30 cellular contexts compared by ENCODE assay signal in genomic region chr11:126914941-126915340, GRCh38.
DNase-seq lines count a peak whose midpoint lies in the region; TF ChIP-seq lines count a peak whose summit lies in the region.
"Had no signal": no experiment of that assay in that cellular context is flagged by ENCODE, and none has a peak within 500 bp of the region (broad histone marks: within the 10 kb centered on the region; RNA-seq: fewer than 3 reads in every experiment).

No MANE protein-coding gene starts in this region.

- no peak overlapping the region for H3K27ac Mint-ChIP-seq in MCF 10A (ENCODE audit: low read depth, unreplicated experiment)
- H3K27ac Mint-ChIP-seq: activated CD4-positive, alpha-beta T cell treated with anti-CD3 and anti-CD28 coated beads, Interleukin-2, amount 10 ng/mL, durations not matched to agents 7 days and 5 days; activated CD8-positive, alpha-beta memory T cell treated with anti-CD3 and anti-CD28 coated beads, Interleukin-2, amount 10 ng/mL, durations not matched to agents 7 days and 5 days; activated naive CD8-positive, alpha-beta T cell treated with anti-CD3 and anti-CD28 coated beads, Interleukin-2, amount 50 U/mL, for 24 hours; effector memory CD8-positive, alpha-beta T cell; naive B cell; WTC11 had no signal

- 61% methylated on average over 1 of the region's 1 CpG for WGBS in smooth muscle cell (ENCODE audit: low lambda C conversion rate)

- H3F3A ChIP-seq in smooth muscle cell (ENCODE audit: low read depth) = no peaks in the 10 kb centered on the region

- H3K27ac ChIP-seq in smooth muscle cell (ENCODE audit: low read depth) = peak overlapping the region; percentile 44
- H3K27ac ChIP-seq: BLaER1, colonic mucosa, left ventricle myocardium inferior, Peyer's patch, thoracic aorta had no signal

- intact Hi-C loops in MCF 10A (cut with micrococcal nuclease) = no loop called here

- no peaks in the 10 kb centered on the region for H3K27me3 ChIP-seq in smooth muscle cell (ENCODE audit: low read depth)
- H3K27me3 ChIP-seq: BLaER1, colonic mucosa, Peyer's patch had no signal

- H3K9me3 Mint-ChIP-seq in MCF 10A (ENCODE audit: unreplicated experiment) = peaks cover 17% of the 10 kb centered on the region
- H3K9me3 Mint-ChIP-seq: activated CD4-positive, alpha-beta T cell treated with anti-CD3 and anti-CD28 coated beads, Interleukin-2, amount 10 ng/mL, durations not matched to agents 7 days and 5 days; activated naive CD8-positive, alpha-beta T cell treated with anti-CD3 and anti-CD28 coated beads, Interleukin-2, amount 50 U/mL, for 24 hours; IgD-negative memory B cell had no signal

- peak; percentile 86 for DNase-seq in EH (ENCODE audit: low read depth)
- DNase-seq in amniotic epithelial cell (ENCODE audit: low read depth) = peak; percentile 34
- DNase-seq in fibroblast of mammary gland (ENCODE audit: low read depth) = peak; percentile 36
- no peak for DNase-seq in smooth muscle cell (lab: John Stamatoyannopoulos, UW; ENCODE audit: unreplicated experiment)
- no peak for DNase-seq in GM19240 (ENCODE audit: insufficient read length, low spot score)
- no peak for DNase-seq in MCF 10A (ENCODE audit: unreplicated experiment)
- DNase-seq in DMS153 treated with DMSO at 0.1 percent for 48 hours (lab: John Stamatoyannopoulos, UW; ENCODE audit: unreplicated experiment) = no peak
- DNase-seq: activated CD4-positive, alpha-beta T cell treated with anti-CD3 and anti-CD28 coated beads, Interleukin-2, amount 10 ng/mL, durations not matched to agents 7 days and 5 days; activated CD8-positive, alpha-beta memory T cell treated with anti-CD3 and anti-CD28 coated beads, Interleukin-2, amount 10 ng/mL, durations not matched to agents 7 days and 5 days; activated naive CD8-positive, alpha-beta T cell treated with anti-CD3 and anti-CD28 coated beads, Interleukin-2, amount 50 U/mL, for 24 hours; activated T-cell treated with anti-CD3 and anti-CD28 coated beads, Interleukin-2, amount 50 U/mL, for 48 hours; Caco-2; colonic mucosa; DND-41; effector memory CD8-positive, alpha-beta T cell; left ventricle myocardium inferior; naive B cell; NCI-H1092 treated with DMSO at 0.1 percent for 48 hours; NCI-H187 treated with DMSO at 0.1 percent for 48 hours; NCI-H69; nucleus accumbens; Peyer's patch; SHP77 treated with DMSO at 0.1 percent for 48 hours; stimulated activated naive CD4-positive, alpha-beta T cell treated with Interleukin-2 at 50 U/mL for 16 hours; SW 1271; T-helper 9 cell had no signal

- no peak overlapping the region for H3K9ac ChIP-seq in smooth muscle cell (ENCODE audit: low read depth)
- H3K9ac ChIP-seq: BLaER1 had no signal

- POLR2A ChIA-PET in MCF 10A (lab: Yijun Ruan, JAX) = no interaction called here

- no peaks in the 10 kb centered on the region for H3K27me3 Mint-ChIP-seq in MCF 10A (ENCODE audit: insufficient read depth, unreplicated experiment)
- H3K27me3 Mint-ChIP-seq: activated CD4-positive, alpha-beta T cell treated with anti-CD3 and anti-CD28 coated beads, Interleukin-2, amount 10 ng/mL, durations not matched to agents 7 days and 5 days; activated CD8-positive, alpha-beta memory T cell treated with anti-CD3 and anti-CD28 coated beads, Interleukin-2, amount 10 ng/mL, durations not matched to agents 7 days and 5 days; activated naive CD8-positive, alpha-beta T cell treated with anti-CD3 and anti-CD28 coated beads, Interleukin-2, amount 50 U/mL, for 24 hours; effector memory CD8-positive, alpha-beta T cell; IgD-negative memory B cell had no signal

- no peak overlapping the region for H3K4me2 ChIP-seq in smooth muscle cell
- H3K4me2 ChIP-seq: BLaER1 had no signal

- H3K9me3 ChIP-seq in smooth muscle cell (replicated peaks; ENCODE audit: low read depth) = no peaks in the 10 kb centered on the region
- H3K9me3 ChIP-seq: BLaER1, Caco-2, colonic mucosa, left ventricle myocardium inferior, Peyer's patch, thoracic aorta had no signal

- TF ChIP-seq CTCF in fibroblast of mammary gland (conservative IDR thresholded peaks at IDR 0.05; ENCODE audit: control insufficient read depth, insufficient read depth, low read depth, low read length) (no peak), smooth muscle cell (IDR thresholded peaks at IDR 0.05; ENCODE audit: borderline replicate concordance, insufficient read depth, poor library complexity, severe bottlenecking) (no peak), MCF 10A (IDR thresholded peaks at IDR 0.05; ENCODE audit: unreplicated experiment) (no peak)

- no peaks in the 10 kb centered on the region for H4K20me1 ChIP-seq in smooth muscle cell (ENCODE audit: low read depth)
- H4K20me1 ChIP-seq: BLaER1 had no signal

- CTCF ChIA-PET in MCF 10A (lab: Yijun Ruan, JAX) = no interaction called here

- no peaks in the 10 kb centered on the region for H3K79me2 ChIP-seq in smooth muscle cell (ENCODE audit: low read depth)

- no peaks in the 10 kb centered on the region for H3K36me3 ChIP-seq in smooth muscle cell (ENCODE audit: low read depth)
- H3K36me3 ChIP-seq: BLaER1, colonic mucosa, left ventricle myocardium inferior, Peyer's patch, thoracic aorta had no signal

- no peak overlapping the region for H3K4me3 ChIP-seq in fibroblast of mammary gland (ENCODE audit: control insufficient read depth, low read depth, low read length)
- no peak overlapping the region for H3K4me3 ChIP-seq in smooth muscle cell
- H3K4me3 ChIP-seq: BLaER1, colonic mucosa, left ventricle myocardium inferior, Peyer's patch, thoracic aorta had no signal

- no peaks in the 10 kb centered on the region for H3K4me1 ChIP-seq in smooth muscle cell (ENCODE audit: low read depth)
- H3K4me1 ChIP-seq: Caco-2, colonic mucosa, left ventricle myocardium inferior, Peyer's patch had no signal

- no peaks in the 10 kb centered on the region for H3K4me1 Mint-ChIP-seq in MCF 10A (ENCODE audit: insufficient read depth, unreplicated experiment)
- H3K4me1 Mint-ChIP-seq: activated CD4-positive, alpha-beta T cell treated with anti-CD3 and anti-CD28 coated beads, Interleukin-2, amount 10 ng/mL, durations not matched to agents 7 days and 5 days; naive B cell had no signal

- H2AFZ ChIP-seq in smooth muscle cell (ENCODE audit: low read depth) = no peak overlapping the region

- no peaks in the 10 kb centered on the region for H3K36me3 Mint-ChIP-seq in MCF 10A (ENCODE audit: insufficient read depth, unreplicated experiment)
- H3K36me3 Mint-ChIP-seq: activated CD8-positive, alpha-beta memory T cell treated with anti-CD3 and anti-CD28 coated beads, Interleukin-2, amount 10 ng/mL, durations not matched to agents 7 days and 5 days; IgD-negative memory B cell; naive B cell; WTC11 had no signal

- no peak overlapping the region for H3K4me3 Mint-ChIP-seq in MCF 10A (ENCODE audit: unreplicated experiment)
- H3K4me3 Mint-ChIP-seq: activated CD4-positive, alpha-beta T cell treated with anti-CD3 and anti-CD28 coated beads, Interleukin-2, amount 10 ng/mL, durations not matched to agents 7 days and 5 days; activated CD8-positive, alpha-beta memory T cell treated with anti-CD3 and anti-CD28 coated beads, Interleukin-2, amount 10 ng/mL, durations not matched to agents 7 days and 5 days; activated naive CD8-positive, alpha-beta T cell treated with anti-CD3 and anti-CD28 coated beads, Interleukin-2, amount 50 U/mL, for 24 hours; effector memory CD8-positive, alpha-beta T cell; IgD-negative memory B cell; naive B cell; WTC11 had no signal

- no TSS peak for BruUV-seq in MCF 10A (replicated peaks; lab: Mats Ljungman, UMichigan)

Comparison
In these comparisons a context has a peak if more than half of its experiments do, and no peak if none do; other contexts are left out.
1. DNase-seq: peak in EH (single experiment), amniotic epithelial cell (single experiment) and fibroblast of mammary gland (single experiment); none in smooth muscle cell (single experiment), GM19240 (single experiment), MCF 10A (single experiment) and DMS153 treated with DMSO at 0.1 percent for 48 hours (single experiment).